ENCODE assay signal across 35 cellular contexts in genomic region chr1:89169166-89169565, GRCh38. TPM values are rescaled to one million over a fixed set of nuclear protein-coding genes. Genes with fewer than 3 reads are reported as not detected.
"Had no signal": no experiment of that assay in that cellular context is flagged by ENCODE, and none has a peak within 500 bp of the region (broad histone marks: within the 10 kb centered on the region; RNA-seq: fewer than 3 reads in every experiment).

No MANE protein-coding gene starts in this region.

- H3K4me1 Mint-ChIP-seq: activated naive CD8-positive, alpha-beta T cell treated with anti-CD3 and anti-CD28 coated beads, Interleukin-2, amount 50 U/mL, for 24 hours had no signal

- H3K36me3 ChIP-seq: brain microvascular endothelial cell, MG63, WERI-Rb-1 had no signal

- H3K9me3 ChIP-seq: MG63 had no signal

- H3K27ac Mint-ChIP-seq: activated CD4-positive, alpha-beta memory T cell treated with anti-CD3 and anti-CD28 coated beads, Interleukin-2, amount 10 ng/mL, durations not matched to agents 7 days and 5 days; activated CD8-positive, alpha-beta memory T cell treated with anti-CD3 and anti-CD28 coated beads, Interleukin-2, amount 10 ng/mL, durations not matched to agents 7 days and 5 days; activated naive CD4-positive, alpha-beta T cell treated with anti-CD3 and anti-CD28 coated beads, Interleukin-2, amount 10 ng/mL, durations not matched to agents 7 days and 5 days; activated naive CD8-positive, alpha-beta T cell; activated naive CD8-positive, alpha-beta T cell treated with anti-CD3 and anti-CD28 coated beads, Interleukin-2, amount 50 U/mL, for 24 hours had no signal

- H3K4me3 Mint-ChIP-seq: activated CD4-positive, alpha-beta memory T cell treated with anti-CD3 and anti-CD28 coated beads, Interleukin-2, amount 10 ng/mL, durations not matched to agents 7 days and 5 days; activated CD8-positive, alpha-beta memory T cell treated with anti-CD3 and anti-CD28 coated beads, Interleukin-2, amount 10 ng/mL, durations not matched to agents 7 days and 5 days; activated naive CD4-positive, alpha-beta T cell treated with anti-CD3 and anti-CD28 coated beads, Interleukin-2, amount 10 ng/mL, durations not matched to agents 7 days and 5 days; activated naive CD8-positive, alpha-beta T cell; activated naive CD8-positive, alpha-beta T cell treated with anti-CD3 and anti-CD28 coated beads, Interleukin-2, amount 50 U/mL, for 24 hours had no signal

- DNase-seq: activated CD4-positive, alpha-beta memory T cell treated with anti-CD3 and anti-CD28 coated beads, Interleukin-2, amount 10 ng/mL, durations not matched to agents 7 days and 5 days; activated CD4-positive, alpha-beta T cell treated with anti-CD3 and anti-CD28 coated beads for 1 hour; activated CD4-positive, alpha-beta T cell treated with anti-CD3 and anti-CD28 coated beads for 48 hours; activated CD4-positive, CD25-positive, alpha-beta regulatory T cell; activated CD8-positive, alpha-beta memory T cell treated with anti-CD3 and anti-CD28 coated beads for 24 hours; activated CD8-positive, alpha-beta memory T cell treated with anti-CD3 and anti-CD28 coated beads, Interleukin-2, amount 10 ng/mL, durations not matched to agents 7 days and 5 days; activated CD8-positive, alpha-beta memory T cell treated with anti-CD3 and anti-CD28 coated beads, Interleukin-2, amount 50 U/mL, for 48 hours; activated effector memory CD4-positive, alpha-beta T cell treated with Interleukin-2 at 50 U/mL for 16 hours; activated naive CD4-positive, alpha-beta T cell treated with anti-CD3 and anti-CD28 coated beads, Interleukin-2, amount 10 ng/mL, durations not matched to agents 7 days and 5 days; activated naive CD8-positive, alpha-beta T cell treated with anti-CD3 and anti-CD28 coated beads, Interleukin-2, amount 50 U/mL, for 24 hours; activated T-cell treated with anti-CD3 and anti-CD28 coated beads, Interleukin-2, amount 50 U/mL, for 48 hours; anterior cingulate cortex; brain microvascular endothelial cell; central memory CD4-positive, alpha-beta T cell; Karpas-422; MG63; NCI-H1048; NCI-H1105 treated with DMSO at 0.1 percent for 48 hours; NCI-H1436; NCI-H1694; NCI-H1930; NCI-H345; NCI-H524 treated with DMSO at 0.1 percent for 48 hours; PC-9; SIG-M5; SW 1271; T-helper 1 cell; T-helper 2 cell; T-helper 9 cell; WERI-Rb-1 had no signal

- FAIRE-seq: RCC 7860 had no signal

- H3K27me3 ChIP-seq: brain microvascular endothelial cell, MG63 had no signal

- H3K27ac ChIP-seq: brain microvascular endothelial cell, PC-9, RWPE1, WERI-Rb-1 had no signal

- H3K4me3 ChIP-seq: MG63, PC-9 had no signal

- H3K27me3 Mint-ChIP-seq: activated CD4-positive, alpha-beta memory T cell treated with anti-CD3 and anti-CD28 coated beads, Interleukin-2, amount 10 ng/mL, durations not matched to agents 7 days and 5 days; activated CD8-positive, alpha-beta memory T cell treated with anti-CD3 and anti-CD28 coated beads, Interleukin-2, amount 10 ng/mL, durations not matched to agents 7 days and 5 days; activated naive CD4-positive, alpha-beta T cell treated with anti-CD3 and anti-CD28 coated beads, Interleukin-2, amount 10 ng/mL, durations not matched to agents 7 days and 5 days; activated naive CD8-positive, alpha-beta T cell; activated naive CD8-positive, alpha-beta T cell treated with anti-CD3 and anti-CD28 coated beads, Interleukin-2, amount 50 U/mL, for 24 hours had no signal

- H3K9me3 Mint-ChIP-seq: activated naive CD8-positive, alpha-beta T cell treated with anti-CD3 and anti-CD28 coated beads, Interleukin-2, amount 50 U/mL, for 24 hours had no signal

- ATAC-seq: activated CD8-positive, alpha-beta memory T cell treated with anti-CD3 and anti-CD28 coated beads, Interleukin-2, amount 10 ng/mL, durations not matched to agents 7 days and 5 days; activated naive CD8-positive, alpha-beta T cell treated with anti-CD3 and anti-CD28 coated beads, Interleukin-2, amount 50 U/mL, for 24 hours; Right ventricle myocardium inferior had no signal

RNA-seq across cellular contexts. Expression of gene GBP7, which starts 6.6 kb away (rescaled TPM):
- total RNA-seq: NCI-H460, PC-9, Right ventricle myocardium inferior had no signal

RNA-seq across cellular contexts. Expression of gene GBP4, which starts 29.6 kb away (rescaled TPM):
- total RNA-seq: NCI-H460 had no signal
